In the genomic region with DNA sequence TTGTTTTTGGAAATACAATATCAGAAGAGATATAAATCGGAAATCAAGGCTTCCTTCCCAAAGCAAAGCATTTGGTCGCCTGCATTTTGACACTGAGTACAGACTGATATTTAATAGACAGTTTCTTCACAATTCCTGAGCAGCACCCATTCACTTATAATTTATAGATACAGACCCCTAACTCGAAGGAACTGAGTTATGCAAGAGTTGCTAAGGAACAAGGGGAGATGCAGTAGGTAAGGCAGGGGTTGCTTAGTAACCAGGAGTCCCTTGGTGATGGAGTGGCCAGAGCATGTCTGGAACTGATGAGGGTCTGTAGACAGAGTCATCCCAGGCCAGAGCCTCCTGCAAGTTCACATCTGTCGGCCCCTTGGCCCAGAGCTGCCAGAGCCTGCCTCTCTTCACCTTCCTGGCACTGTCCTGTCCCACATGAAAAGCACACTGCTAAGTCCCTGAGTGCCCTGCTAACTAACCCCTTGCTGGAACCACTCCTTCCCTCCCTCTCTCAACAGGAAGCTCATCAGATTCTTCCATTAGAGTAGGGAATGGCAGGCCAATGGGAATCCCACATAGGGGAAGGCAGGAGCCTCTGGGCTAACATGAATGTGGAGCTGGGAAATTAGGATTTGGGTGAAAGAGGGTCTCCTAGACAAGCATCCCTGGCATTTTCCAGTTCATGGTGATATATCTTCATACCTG, we compare ENCODE assay signal across 14 cellular contexts. TPM values are rescaled to one million over a fixed set of nuclear protein-coding genes. Genes with fewer than 3 reads are reported as not detected.
A peak's percentile ranks its signal among the peaks of the same experiment; 100 is the strongest.
DNase-seq lines count a peak whose midpoint lies in the region; ATAC-seq, FAIRE-seq and TF ChIP-seq lines count a peak whose summit lies in the region.
"Had no signal": no experiment of that assay in that cellular context is flagged by ENCODE, and none has a peak within 500 bp of the region (broad histone marks: within the 10 kb centered on the region; RNA-seq: fewer than 3 reads in every experiment).

No MANE protein-coding gene starts in this region.

- WGBS in pancreas, 2 donors, result 30 to 31% methylated on average over 4 of the region's 4 CpGs

- TF ChIP-seq CTCF in pancreas (IDR thresholded peaks at IDR 0.05), result no peak

- ATAC-seq in pancreas, result peak; percentile 6 to 17 (median 14)
- ATAC-seq in GM19035 (IDR thresholded peaks at IDR 0.05; ENCODE audit: unreplicated experiment), result no peak

- peaks cover 0 to 14% (median 4%) of the 10 kb centered on the region in 3 donors for H3K4me1 ChIP-seq in pancreas

- no peaks in the 10 kb centered on the region for H3K36me3 ChIP-seq in pancreas

- FAIRE-seq in pancreas (lab: Jason Lieb, UNC), result no peak
- FAIRE-seq: H54, HTR-8/SVneo had no signal

- H3K27ac ChIP-seq in pancreas, result peak overlapping the region; percentile 39 to 87 (median 69)

- DNase-seq in DMS79 (lab: John Stamatoyannopoulos, UW), result peak; percentile 19
- peak; percentile 80 for DNase-seq in NCI-H524 treated with DMSO at 0.1 percent for 48 hours (lab: John Stamatoyannopoulos, UW)
- peak; percentile 8 for DNase-seq in dermis blood vessel endothelial cell
- DNase-seq in pancreas, result no peak
- DNase-seq in kidney glomerular epithelial cell (lab: John Stamatoyannopoulos, UW), result no peak
- DNase-seq in effector CD8-positive, alpha-beta T cell (lab: John Stamatoyannopoulos, UW), result no peak
- no peak for DNase-seq in GM03348 (ENCODE audit: low spot score)
- DNase-seq: NCI-H1048, SIG-M5 had no signal

- H3K4me3 ChIP-seq in pancreas, result no peak overlapping the region

- no peaks in the 10 kb centered on the region for H3K27me3 ChIP-seq in pancreas

- H3K9me3 ChIP-seq in pancreas, result no peaks in the 10 kb centered on the region

- intact Hi-C loops in pancreas (cut with DNase I), result no loop called here

RNA-seq across cellular contexts. Expression of gene DHRS2, which starts 3.6 kb away (rescaled TPM):
- total RNA-seq in dermis blood vessel endothelial cell (0.51 and 0.65 TPM in 2 replicates), pancreas (1 to 10 TPM in 5 of 6 donors, under 1 TPM in 1; 0.43 to 7.7 (median 3.4) TPM)
- 10 to 100 TPM; 20.8 to 21.6 TPM for polyA plus RNA-seq in pancreas
- total RNA-seq: fibroblast of lung had no signal

RNA-seq across cellular contexts. Expression of gene JPH4, which starts 54.0 kb away (rescaled TPM):
- total RNA-seq in dermis blood vessel endothelial cell, result not detected in 2 replicates
- under 1 TPM; 0.12 to 0.47 (median 0.29) TPM for total RNA-seq in pancreas
- 1 to 10 TPM in 1 of 2 donors, under 1 TPM in 1; 0.46 to 1.3 TPM for polyA plus RNA-seq in pancreas
- total RNA-seq: fibroblast of lung, myocyte had no signal
- polyA plus RNA-seq: fibroblast of lung had no signal

Comparison
In these comparisons a context has a peak if more than half of its experiments do, and no peak if none do; other contexts are left out.
1. DNase-seq: peak in DMS79 (single experiment), NCI-H524 treated with DMSO at 0.1 percent for 48 hours (single experiment) and dermis blood vessel endothelial cell (single experiment); none in pancreas (0 of 6), kidney glomerular epithelial cell (single experiment), effector CD8-positive, alpha-beta T cell (single experiment) and GM03348 (single experiment).